In genomic region chr13:106377341-106377740, GRCh38 we compare ENCODE assay signal across 15 cellular contexts.
"Had no signal": no experiment of that assay in that cellular context is flagged by ENCODE, and none has a peak within 500 bp of the region (broad histone marks: within the 10 kb centered on the region; RNA-seq: fewer than 3 reads in every experiment).

No MANE protein-coding gene starts in this region.

- H3K36me3 ChIP-seq: lower lobe of right lung, neutrophil, prostate gland, right atrium auricular region, thoracic aorta, tibial nerve, vagina had no signal

- H3K27me3 ChIP-seq: right atrium auricular region, tibial nerve, vagina had no signal

- H3K9me3 ChIP-seq: lower lobe of right lung, neutrophil, prostate gland, right atrium auricular region, thoracic aorta, tibial nerve, vagina had no signal

- H3K4me3 ChIP-seq: coronary artery, lower lobe of right lung, prostate gland, right atrium auricular region, thoracic aorta, tibial nerve, vagina had no signal

- H3K27ac ChIP-seq: coronary artery, lower lobe of right lung, neutrophil, prostate gland, right atrium auricular region, thoracic aorta, tibial nerve, vagina had no signal

- DNase-seq: dermis blood vessel endothelial cell; left ventricle myocardium superior; lower lobe of right lung; naive B cell; stimulated activated CD4-positive, alpha-beta T cell treated with anti-CD3 and anti-CD28 coated beads, Interleukin-4, amount 100 ng/mL, for 4 hours had no signal

- ATAC-seq: left ventricle myocardium superior; lower lobe of right lung; natural killer cell treated with Interleukin-12 subunit alpha and Interleukin-12 subunit beta and Interleukin-15 and Interleukin-18, amount 100 ng/mL, for 72 hours; sciatic nerve; stimulated activated memory B cell treated with anti-CD40 and anti-IgM and Interleukin-4, amounts not matched to agents 10 μg/mL and 1 μg/mL and 100 μg/mL, for 72 hours had no signal

- H3K4me1 ChIP-seq: prostate gland, right atrium auricular region had no signal
